1 cellular context compared by ENCODE assay signal in genomic region chr21:46131721-46132651, GRCh38.
A peak's percentile ranks its signal among the peaks of the same experiment; 100 is the strongest.
TF ChIP-seq lines count a peak whose summit lies in the region.

No MANE protein-coding gene starts in this region.

TF ChIP-seq in HepG2, 621 proteins besides CTCF, POLR2A, EP300 and RAD21:
- peak; percentile 82; the same call in 1 of the 2 replicates for TF ChIP-seq ZHX1 (CRISPR knock-in tag; IDR thresholded peaks at IDR 0.05; ENCODE audit: low read depth)
- no peak for TF ChIP-seq SNAI1 (CRISPR knock-in tag; IDR thresholded peaks at IDR 0.05; ENCODE audit: borderline replicate concordance)
- peak; percentile 14; the same call in 1 of the 2 replicates for TF ChIP-seq HOXA3 (CRISPR knock-in tag; IDR thresholded peaks at IDR 0.05)
- peak; percentile 70 for TF ChIP-seq AGO2 (optimal IDR thresholded peaks at IDR 0.05; ENCODE audit: low read depth, low read length)
- no peak for TF ChIP-seq STAT6 (CRISPR knock-in tag; IDR thresholded peaks at IDR 0.05; ENCODE audit: borderline replicate concordance)
- no peak for TF ChIP-seq E2F1 (CRISPR knock-in tag; IDR thresholded peaks at IDR 0.05)
- TF ChIP-seq ZNF878 (CRISPR knock-in tag; IDR thresholded peaks at IDR 0.05), result no peak
- no peak for TF ChIP-seq NONO (IDR thresholded peaks at IDR 0.05)
- TF ChIP-seq NONO (CRISPR knock-in tag; conservative IDR thresholded peaks at IDR 0.05), result 0 out of 2 replicates have a peak, but pooled peaks have one; percentile 32
- 0 out of 2 replicates have a peak, but pooled peaks have one; percentile 64 for TF ChIP-seq AKAP8 (CRISPR knock-in tag; IDR thresholded peaks at IDR 0.05)
- peak; percentile 47; the same call in 1 of the 2 replicates for TF ChIP-seq DNMT1 (CRISPR knock-in tag; IDR thresholded peaks at IDR 0.05)
TF ChIP-seq in HepG2: peak in this region for 6.
